2 cellular contexts compared by ENCODE assay signal in genomic region chr10:49761789-49762565, GRCh38.
A peak's percentile ranks its signal among the peaks of the same experiment; 100 is the strongest.
TF ChIP-seq lines count a peak whose summit lies in the region.

TSS of gene OGDHL (minus strand) at chr10:49762323. CDS start at chr10:49758592, 3,731 bp downstream.

TF ChIP-seq in HCT116, 20 proteins besides CTCF, POLR2A, EP300 and RAD21:
- no peak for TF ChIP-seq ELF1 (IDR thresholded peaks at IDR 0.05; ENCODE audit: borderline replicate concordance, low read depth)
- TF ChIP-seq ZNF274 (IDR thresholded peaks at IDR 0.05; ENCODE audit: low read depth, low read length), result no peak
- TF ChIP-seq YY1 (IDR thresholded peaks at IDR 0.05; ENCODE audit: extremely low read depth, insufficient replicate concordance, low read depth, low read length), result peak; percentile 22
- TF ChIP-seq REST (IDR thresholded peaks at IDR 0.05; ENCODE audit: low read depth), result peak; percentile 100
- peak; percentile 37; the same call in 1 of the 2 replicates for TF ChIP-seq ZFX (IDR thresholded peaks at IDR 0.05)
- peak; percentile 90 for TF ChIP-seq EGR1 (IDR thresholded peaks at IDR 0.05; ENCODE audit: low read depth)
- peak; percentile 55; the same call in 1 of the 2 replicates for TF ChIP-seq CBX3 (IDR thresholded peaks at IDR 0.05; ENCODE audit: low read depth)
- TF ChIP-seq POLR2AphosphoS5 (IDR thresholded peaks at IDR 0.05; ENCODE audit: low read depth, low read length), result peak; percentile 48

TF ChIP-seq in H1, 55 proteins besides CTCF, POLR2A, EP300 and RAD21:
- TF ChIP-seq ATF2 (IDR thresholded peaks at IDR 0.05; ENCODE audit: low read length) (no peak), ZNF274 (IDR thresholded peaks at IDR 0.05; ENCODE audit: borderline replicate concordance, extremely low read depth, low read length) (no peak), BACH1 (IDR thresholded peaks at IDR 0.05; ENCODE audit: low read length) (peak; percentile 81), NRF1 (IDR thresholded peaks at IDR 0.05; ENCODE audit: low read depth, low read length) (peak; percentile 34), KDM5A (IDR thresholded peaks at IDR 0.05; ENCODE audit: low read length) (no peak), KDM4A (IDR thresholded peaks at IDR 0.05; ENCODE audit: low read depth, low read length, severe bottlenecking) (peak; percentile 77), CHD7 (IDR thresholded peaks at IDR 0.05; ENCODE audit: insufficient replicate concordance, low read length) (no peak), USF2 (IDR thresholded peaks at IDR 0.05; ENCODE audit: low read length) (peak; percentile 92), POU5F1 (IDR thresholded peaks at IDR 0.05; ENCODE audit: low read depth, low read length) (no peak), PHF8 (conservative IDR thresholded peaks at IDR 0.05; ENCODE audit: low read depth, low read length) (peak; percentile 53), MAFK (IDR thresholded peaks at IDR 0.05; ENCODE audit: low read depth, low read length) (no peak), SIX5 (IDR thresholded peaks at IDR 0.05; ENCODE audit: low read depth, low read length) (no peak), JUND (IDR thresholded peaks at IDR 0.05; ENCODE audit: low read length) (no peak), TAF1 (IDR thresholded peaks at IDR 0.05; ENCODE audit: low read depth, low read length) (peak; percentile 40), GABPA (IDR thresholded peaks at IDR 0.05; ENCODE audit: borderline replicate concordance, insufficient read depth, low read length) (no peak), SIN3A (conservative IDR thresholded peaks at IDR 0.05 in 1 of 2, IDR thresholded peaks at IDR 0.05 in 1 of 2; ENCODE audit: low read depth in 1 of 2, low read length in 2 of 2) (0 out of 4 replicates have a peak, but pooled peaks have one; percentile 29 to 45), NANOG (IDR thresholded peaks at IDR 0.05; ENCODE audit: insufficient read depth, low read depth, low read length, poor library complexity, severe bottlenecking) (no peak), ASH2L (IDR thresholded peaks at IDR 0.05; ENCODE audit: low read length) (peak; percentile 56), YY1 (IDR thresholded peaks at IDR 0.05; ENCODE audit: low read depth, low read length) (peak; percentile 16; the same call in 1 of the 2 replicates), CHD1 (IDR thresholded peaks at IDR 0.05; ENCODE audit: low read depth, low read length) (no peak), SUZ12 (IDR thresholded peaks at IDR 0.05; ENCODE audit: low read length) (peak; percentile 58; the same call in 1 of the 2 replicates), SP1 (IDR thresholded peaks at IDR 0.05; ENCODE audit: low read depth, low read length) (no peak), EGR1 (IDR thresholded peaks at IDR 0.05; ENCODE audit: borderline replicate concordance, low read depth, low read length) (peak; percentile 72; the same call in 1 of the 2 replicates), SAP30 (IDR thresholded peaks at IDR 0.05; ENCODE audit: insufficient read depth, insufficient replicate concordance, low read length) (no peak), RBBP5 (IDR thresholded peaks at IDR 0.05; ENCODE audit: borderline replicate concordance, low read depth, low read length) (peak; percentile 44; the same call in 1 of the 2 replicates), SP2 (IDR thresholded peaks at IDR 0.05; ENCODE audit: low read length) (no peak), HDAC2 (IDR thresholded peaks at IDR 0.05; ENCODE audit: borderline replicate concordance in 1 of 2, low read depth in 2 of 2, low read length in 2 of 2) (peak; percentile 47 to 81; a peak in 1 of 4 replicates), MAX (IDR thresholded peaks at IDR 0.05) (peak; percentile 27; the same call in 1 of the 2 replicates), EZH2 (IDR thresholded peaks at IDR 0.05; ENCODE audit: low read depth, low read length, severe bottlenecking) (no peak), CREB1 (IDR thresholded peaks at IDR 0.05) (peak; percentile 91), CBX8 (IDR thresholded peaks at IDR 0.05; ENCODE audit: borderline replicate concordance, low read depth, low read length) (no peak), TAF7 (optimal IDR thresholded peaks at IDR 0.05; ENCODE audit: borderline replicate concordance, low read depth, low read length) (no peak), RFX5 (IDR thresholded peaks at IDR 0.05; ENCODE audit: borderline replicate concordance, low read depth, low read length) (no peak)
- TF ChIP-seq, protein P1, sequence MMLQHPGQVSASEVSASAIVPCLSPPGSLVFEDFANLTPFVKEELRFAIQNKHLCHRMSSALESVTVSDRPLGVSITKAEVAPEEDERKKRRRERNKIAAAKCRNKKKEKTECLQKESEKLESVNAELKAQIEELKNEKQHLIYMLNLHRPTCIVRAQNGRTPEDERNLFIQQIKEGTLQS (IDR thresholded peaks at IDR 0.05; ENCODE audit: insufficient read depth, low read depth, low read length), result peak; percentile 65; the same call in 1 of the 2 replicates
